Comparison of ENCODE assay signal across 24 cellular contexts in the genomic region with DNA sequence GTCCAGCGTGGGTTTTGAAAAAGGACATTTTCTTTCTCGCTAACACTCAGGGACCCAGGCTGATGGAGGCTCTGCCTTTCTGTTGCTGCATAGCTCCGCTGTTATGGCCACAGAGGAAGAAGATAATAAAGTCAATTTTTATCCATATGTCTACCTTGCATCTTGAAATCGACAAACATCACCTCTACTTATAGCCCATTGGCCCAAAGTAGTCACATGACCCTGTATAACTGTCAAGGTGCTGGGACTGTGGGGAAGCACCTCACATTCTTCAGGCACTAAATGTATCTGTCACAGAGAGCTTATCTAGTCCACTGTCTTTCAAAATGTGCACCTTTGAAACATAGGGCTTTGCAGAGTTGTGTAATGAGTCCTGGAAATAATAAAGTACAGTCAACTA. TPM values are rescaled to one million over a fixed set of nuclear protein-coding genes. Genes with fewer than 3 reads are reported as not detected.
"Had no signal": no experiment of that assay in that cellular context is flagged by ENCODE, and none has a peak within 500 bp of the region (broad histone marks: within the 10 kb centered on the region; RNA-seq: fewer than 3 reads in every experiment).

No MANE protein-coding gene starts in this region.

- DNase-seq: dermis blood vessel endothelial cell; dorsolateral prefrontal cortex; effector CD4-positive, alpha-beta T cell; effector memory CD4-positive, alpha-beta T cell; foreskin melanocyte; gastrocnemius medialis; glutamatergic neuron; head of caudate nucleus; heart right ventricle; hippocampal formation; left cardiac atrium; left lung; left ventricle myocardium superior; lower lobe of right lung; mesenchymal stem cell; mucosa of descending colon; naive B cell had no signal

- H3K4me1 ChIP-seq: esophagus muscularis mucosa, gastrocnemius medialis, heart right ventricle, left lung, lower lobe of right lung had no signal

- H3K27ac ChIP-seq: coronary artery, dorsolateral prefrontal cortex, esophagus muscularis mucosa, gastrocnemius medialis, heart right ventricle, left lung, lower lobe of right lung had no signal

- H3K4me3 ChIP-seq: coronary artery, dorsolateral prefrontal cortex, esophagus muscularis mucosa, gastrocnemius medialis, heart right ventricle, left lung, lower lobe of right lung, mucosa of descending colon had no signal

- H3K27me3 ChIP-seq: dorsolateral prefrontal cortex, esophagus muscularis mucosa, gastrocnemius medialis, heart right ventricle, left lung had no signal

- ATAC-seq: gastrocnemius medialis, heart right ventricle, left cardiac atrium, left lung, left ventricle myocardium superior, lower lobe of right lung, mucosa of descending colon had no signal

- FAIRE-seq: colon, endothelial cell of umbilical vein, islet of Langerhans, keratinocyte had no signal

- H3K9me3 ChIP-seq: gastrocnemius medialis, lower lobe of right lung, mucosa of descending colon had no signal

- H3K36me3 ChIP-seq: esophagus muscularis mucosa, gastrocnemius medialis, heart right ventricle, left lung, lower lobe of right lung had no signal

RNA-seq across cellular contexts. Expression of gene RCAN2, which starts 47.6 kb away (rescaled TPM):
- total RNA-seq: lung microvascular endothelial cell had no signal
- polyA plus RNA-seq: keratinocyte had no signal
